Comparison of ENCODE assay signal across 9 cellular contexts in the genomic region with DNA sequence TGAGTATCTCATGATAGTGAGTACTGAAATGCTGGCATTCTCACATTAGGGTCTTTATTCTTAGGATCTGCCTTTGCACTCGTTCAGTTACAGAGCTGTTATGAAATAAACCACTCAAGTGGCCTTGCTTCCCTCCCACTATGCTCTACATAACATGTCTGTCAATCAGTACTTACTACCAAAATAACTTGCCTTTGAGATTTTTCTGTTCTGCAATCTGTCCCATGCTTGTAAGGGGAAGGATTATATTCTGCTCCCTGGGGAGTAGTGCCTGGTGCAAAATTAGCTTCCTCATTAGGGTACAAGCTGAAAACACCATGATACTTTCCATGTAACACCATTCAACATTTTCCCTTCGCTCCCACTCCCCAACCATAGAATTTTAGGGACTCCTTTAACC. TPM values are rescaled to one million over a fixed set of nuclear protein-coding genes. Genes with fewer than 3 reads are reported as not detected.
DNase-seq lines count a peak whose midpoint lies in the region; ATAC-seq, FAIRE-seq and TF ChIP-seq lines count a peak whose summit lies in the region.
"Had no signal": no experiment of that assay in that cellular context is flagged by ENCODE, and none has a peak within 500 bp of the region (broad histone marks: within the 10 kb centered on the region; RNA-seq: fewer than 3 reads in every experiment).

No MANE protein-coding gene starts in this region.

- H4K20me1 ChIP-seq in hepatocyte (ENCODE audit: insufficient read depth, poor library complexity, severe bottlenecking) = no peaks in the 10 kb centered on the region

- H3K27ac ChIP-seq in hepatocyte (no peak overlapping the region), small intestine (ENCODE audit: low read depth in 1 of 2, low read length in 1 of 2) (no peak overlapping the region)

- no peaks in the 10 kb centered on the region for H3K9me3 ChIP-seq in hepatocyte (ENCODE audit: low read depth)
- H3K9me3 ChIP-seq in small intestine (ENCODE audit: control insufficient read depth, low read depth) = no peaks in the 10 kb centered on the region

- peaks cover 13% of the 10 kb centered on the region for H3K36me3 Mint-ChIP-seq in central memory CD8-positive, alpha-beta T cell (ENCODE audit: insufficient read depth)

- H3K4me3 ChIP-seq in hepatocyte (no peak overlapping the region), small intestine (ENCODE audit: low read depth in 1 of 2, low read length in 2 of 2) (no peak overlapping the region)

- DNase-seq in DMS 273 (lab: John Stamatoyannopoulos, UW; ENCODE audit: unreplicated experiment) (peak; percentile 43), SHP77 (lab: John Stamatoyannopoulos, UW) (no peak), hepatocyte (ENCODE audit: low spot score) (no peak), small intestine (no peak)
- no peak for DNase-seq in central memory CD8-positive, alpha-beta T cell (ENCODE audit: low spot score in 2 of 2)
- no peak for DNase-seq in activated CD4-positive, alpha-beta T cell treated with anti-CD3 and anti-CD28 coated beads for 1 hour

- H3K36me3 ChIP-seq in hepatocyte (replicated peaks; ENCODE audit: insufficient read depth, low read depth) (no peaks in the 10 kb centered on the region), small intestine (ENCODE audit: control insufficient read depth in 2 of 2, insufficient read depth in 2 of 2, low read length in 2 of 2) (no peaks in the 10 kb centered on the region)

- ATAC-seq in GM19324 (IDR thresholded peaks at IDR 0.05; ENCODE audit: low FRiP score, unreplicated experiment) (peak; percentile 64), HG03520 (IDR thresholded peaks at IDR 0.05; ENCODE audit: unreplicated experiment) (peak; percentile 46)
- no peak for ATAC-seq in central memory CD8-positive, alpha-beta T cell (replicated peaks; ENCODE audit: extremely low read depth, poor library complexity, severe bottlenecking)

- no peaks in the 10 kb centered on the region for H3K79me2 ChIP-seq in hepatocyte

- no peak for TF ChIP-seq CTCF in hepatocyte (IDR thresholded peaks at IDR 0.05; ENCODE audit: poor library complexity)

- peaks cover 20% of the 10 kb centered on the region for H3K4me1 Mint-ChIP-seq in central memory CD8-positive, alpha-beta T cell

- no peak overlapping the region for H3K4me2 ChIP-seq in hepatocyte

- H3K27ac Mint-ChIP-seq in central memory CD8-positive, alpha-beta T cell (ENCODE audit: low read depth) = peak overlapping the region; percentile 98

- H3K4me1 ChIP-seq in hepatocyte (ENCODE audit: insufficient read depth) (no peaks in the 10 kb centered on the region), small intestine (ENCODE audit: control insufficient read depth in 2 of 2, insufficient read depth in 1 of 2, low read depth in 1 of 2, low read length in 1 of 2) (no peaks in the 10 kb centered on the region)

- peak overlapping the region; percentile 33 for H3K4me3 Mint-ChIP-seq in central memory CD8-positive, alpha-beta T cell

- no peaks in the 10 kb centered on the region for H3K9me3 Mint-ChIP-seq in central memory CD8-positive, alpha-beta T cell

- 89% methylated on average over 2 of the region's 2 CpGs for WGBS in hepatocyte (ENCODE audit: low lambda C conversion rate, missing lambda C conversion rate)
- 60 to 82% (median 75%) methylated on average over 2 of the region's 2 CpGs for WGBS in small intestine, 3 donors

- no peaks in the 10 kb centered on the region for H3K27me3 Mint-ChIP-seq in central memory CD8-positive, alpha-beta T cell

- H2AFZ ChIP-seq in hepatocyte = no peak overlapping the region

- H3K9me2 ChIP-seq in hepatocyte (replicated peaks; ENCODE audit: insufficient read depth) = no peaks in the 10 kb centered on the region

- H3K27me3 ChIP-seq in hepatocyte = peaks cover 31% of the 10 kb centered on the region
- H3K27me3 ChIP-seq in small intestine (ENCODE audit: control insufficient read depth in 2 of 2, insufficient read depth in 2 of 2, low read length in 2 of 2) = no peaks in the 10 kb centered on the region

- no peak for FAIRE-seq in small intestine (lab: Jason Lieb, UNC)
- FAIRE-seq: keratinocyte had no signal

RNA-seq across cellular contexts. Expression of a gene that starts 1.9 kb away (rescaled TPM):
- total RNA-seq in hepatocyte = 0.12 TPM in 1 of 2 replicates, not detected in the other
- polyA plus RNA-seq in hepatocyte = 0.51 TPM in 1 of 2 replicates, not detected in the other
- polyA plus RNA-seq in small intestine = 1 to 10 TPM; 2.0 to 3.4 (median 2.7) TPM
- polyA plus RNA-seq: keratinocyte had no signal

RNA-seq across cellular contexts. Expression of a gene that starts 5.4 kb away (rescaled TPM):
- not detected in 2 replicates for total RNA-seq in hepatocyte
- not detected in 2 replicates for polyA plus RNA-seq in hepatocyte
- polyA plus RNA-seq in small intestine = under 1 TPM in 1 of 3 donors, not detected in 2; 0.01 TPM
- polyA plus RNA-seq: keratinocyte had no signal
